Comparison of ENCODE assay signal across 11 cellular contexts in genomic region chr12:44848771-44849085, GRCh38. TPM values are rescaled to one million over a fixed set of nuclear protein-coding genes. Genes with fewer than 3 reads are reported as not detected.
A peak's percentile ranks its signal among the peaks of the same experiment; 100 is the strongest.
DNase-seq lines count a peak whose midpoint lies in the region; ATAC-seq and TF ChIP-seq lines count a peak whose summit lies in the region.
"Had no signal": no experiment of that assay in that cellular context is flagged by ENCODE, and none has a peak within 500 bp of the region (broad histone marks: within the 10 kb centered on the region; RNA-seq: fewer than 3 reads in every experiment).

No MANE protein-coding gene starts in this region.

- CTCF ChIA-PET in activated CD8-positive, alpha-beta memory T cell treated with anti-CD3 and anti-CD28 coated beads, Interleukin-2, amount 10 ng/mL, durations not matched to agents 7 days and 5 days (lab: Charles Lee): interaction anchor here (0.7 to 2.7 kb wide), 7 partner anchors 9 to 36 kb away, joined by 3 to 16 read pairs (median 5); partner anchors contain the start of gene NELL2
- CTCF ChIA-PET in WTC11 (lab: Charles Lee): no interaction called here

- peak overlapping the region; percentile 94 for H3K27ac Mint-ChIP-seq in activated CD8-positive, alpha-beta memory T cell treated with anti-CD3 and anti-CD28 coated beads, Interleukin-2, amount 10 ng/mL, durations not matched to agents 7 days and 5 days
- peak overlapping the region; percentile 98 for H3K27ac Mint-ChIP-seq in stimulated activated effector memory CD8-positive, alpha-beta T cell treated with anti-CD3 and anti-CD28 coated beads, Interleukin-12 subunit alpha, Interleukin-12 subunit beta, amount 100 ng/mL, for 72 hours
- H3K27ac Mint-ChIP-seq in WTC11: no peak overlapping the region

- POLR2A ChIA-PET in WTC11 (lab: Charles Lee): no interaction called here

- peak overlapping the region; percentile 67 for H3K4me3 Mint-ChIP-seq in activated CD8-positive, alpha-beta memory T cell treated with anti-CD3 and anti-CD28 coated beads, Interleukin-2, amount 10 ng/mL, durations not matched to agents 7 days and 5 days
- peak overlapping the region; percentile 65 for H3K4me3 Mint-ChIP-seq in stimulated activated effector memory CD8-positive, alpha-beta T cell treated with anti-CD3 and anti-CD28 coated beads, Interleukin-12 subunit alpha, Interleukin-12 subunit beta, amount 100 ng/mL, for 72 hours
- H3K4me3 Mint-ChIP-seq in WTC11: no peak overlapping the region

- no peaks in the 10 kb centered on the region for H3K27me3 Mint-ChIP-seq in activated CD8-positive, alpha-beta memory T cell treated with anti-CD3 and anti-CD28 coated beads, Interleukin-2, amount 10 ng/mL, durations not matched to agents 7 days and 5 days
- H3K27me3 Mint-ChIP-seq in WTC11 (ENCODE audit: low read depth): no peaks in the 10 kb centered on the region

- no peak for DNase-seq in activated CD8-positive, alpha-beta memory T cell treated with anti-CD3 and anti-CD28 coated beads, Interleukin-2, amount 10 ng/mL, durations not matched to agents 7 days and 5 days
- no peak for DNase-seq in activated CD8-positive, alpha-beta memory T cell treated with anti-CD3 and anti-CD28 coated beads, Interleukin-2, amount 50 U/mL, for 4 hours
- no peak for DNase-seq in stimulated activated effector memory CD8-positive, alpha-beta T cell treated with anti-CD3 and anti-CD28 coated beads, Interleukin-12 subunit alpha, Interleukin-12 subunit beta, amount 100 ng/mL, for 72 hours (ENCODE audit: low spot score in 2 of 2)
- DNase-seq in NCI-H1105 treated with DMSO at 0.1 percent for 48 hours (lab: John Stamatoyannopoulos, UW) (no peak), NCI-H187 (lab: John Stamatoyannopoulos, UW) (no peak), WTC11 (ENCODE audit: low spot score) (no peak)
- DNase-seq: ACHN, lower lobe of right lung, right cardiac atrium had no signal

- TF ChIP-seq CTCF in WTC11 (IDR thresholded peaks at IDR 0.05): no peak

- peaks cover 7% of the 10 kb centered on the region for H3K36me3 Mint-ChIP-seq in activated CD8-positive, alpha-beta memory T cell treated with anti-CD3 and anti-CD28 coated beads, Interleukin-2, amount 10 ng/mL, durations not matched to agents 7 days and 5 days
- peaks cover 12% of the 10 kb centered on the region for H3K36me3 Mint-ChIP-seq in stimulated activated effector memory CD8-positive, alpha-beta T cell treated with anti-CD3 and anti-CD28 coated beads, Interleukin-12 subunit alpha, Interleukin-12 subunit beta, amount 100 ng/mL, for 72 hours
- H3K36me3 Mint-ChIP-seq in WTC11: no peaks in the 10 kb centered on the region

- H3K4me1 Mint-ChIP-seq in activated CD8-positive, alpha-beta memory T cell treated with anti-CD3 and anti-CD28 coated beads, Interleukin-2, amount 10 ng/mL, durations not matched to agents 7 days and 5 days: peaks cover 74% of the 10 kb centered on the region
- H3K4me1 Mint-ChIP-seq in stimulated activated effector memory CD8-positive, alpha-beta T cell treated with anti-CD3 and anti-CD28 coated beads, Interleukin-12 subunit alpha, Interleukin-12 subunit beta, amount 100 ng/mL, for 72 hours: peaks cover 41% of the 10 kb centered on the region
- peaks cover 25% of the 10 kb centered on the region for H3K4me1 Mint-ChIP-seq in WTC11

- peak; percentile 11 for ATAC-seq in activated CD8-positive, alpha-beta memory T cell treated with anti-CD3 and anti-CD28 coated beads, Interleukin-2, amount 10 ng/mL, durations not matched to agents 7 days and 5 days
- peak; percentile 39 for ATAC-seq in GM21723 (IDR thresholded peaks at IDR 0.05; ENCODE audit: unreplicated experiment)
- ATAC-seq in HG03460 (IDR thresholded peaks at IDR 0.05; ENCODE audit: unreplicated experiment): peak; percentile 62
- peak; percentile 78 for ATAC-seq in stimulated activated effector memory CD8-positive, alpha-beta T cell treated with anti-CD3 and anti-CD28 coated beads, Interleukin-12 subunit alpha, Interleukin-12 subunit beta, amount 100 ng/mL, for 72 hours
- no peak for ATAC-seq in WTC11
- ATAC-seq: right cardiac atrium had no signal

- H3K9me3 Mint-ChIP-seq in activated CD8-positive, alpha-beta memory T cell treated with anti-CD3 and anti-CD28 coated beads, Interleukin-2, amount 10 ng/mL, durations not matched to agents 7 days and 5 days (ENCODE audit: low read depth): no peaks in the 10 kb centered on the region
- peaks cover 2% of the 10 kb centered on the region for H3K9me3 Mint-ChIP-seq in stimulated activated effector memory CD8-positive, alpha-beta T cell treated with anti-CD3 and anti-CD28 coated beads, Interleukin-12 subunit alpha, Interleukin-12 subunit beta, amount 100 ng/mL, for 72 hours
- no peaks in the 10 kb centered on the region for H3K9me3 Mint-ChIP-seq in WTC11

TF ChIP-seq in WTC11, 78 proteins besides CTCF, POLR2A, EP300 and RAD21 (continues in another document):
- TF ChIP-seq ARID4B (CRISPR knock-in tag; IDR thresholded peaks at IDR 0.05; ENCODE audit: borderline replicate concordance) (no peak), E2F4 (CRISPR knock-in tag; IDR thresholded peaks at IDR 0.05; ENCODE audit: borderline replicate concordance, low read depth) (no peak), OVOL2 (CRISPR knock-in tag; IDR thresholded peaks at IDR 0.05; ENCODE audit: borderline replicate concordance) (no peak), GRHL2 (CRISPR knock-in tag; IDR thresholded peaks at IDR 0.05; ENCODE audit: insufficient replicate concordance, severe bottlenecking) (no peak), GTF2I (CRISPR knock-in tag; conservative IDR thresholded peaks at IDR 0.05) (no peak), IRF2 (CRISPR knock-in tag; IDR thresholded peaks at IDR 0.05; ENCODE audit: borderline replicate concordance, low read depth) (no peak), ZBTB43 (CRISPR knock-in tag; IDR thresholded peaks at IDR 0.05) (no peak), FOXP1 (CRISPR knock-in tag; IDR thresholded peaks at IDR 0.05; ENCODE audit: borderline replicate concordance) (no peak)

RNA-seq across cellular contexts. Expression of gene NELL2, which starts 27.4 kb away (rescaled TPM):
- total RNA-seq in activated CD8-positive, alpha-beta memory T cell treated with anti-CD3 and anti-CD28 coated beads, Interleukin-2, amount 10 ng/mL, durations not matched to agents 7 days and 5 days: 10 to 100 TPM; 22.7 to 76.9 TPM
- total RNA-seq in WTC11 (2021): 37.4 to 49.9 TPM (median 45.8 TPM) in 3 replicates
